1 cellular context compared by ENCODE assay signal in genomic region chr5:73160239-73160671, GRCh38.
TF ChIP-seq lines count a peak whose summit lies in the region.

No MANE protein-coding gene starts in this region.

TF ChIP-seq in GM12878, 131 proteins besides CTCF, POLR2A, EP300 and RAD21 (continued from another document):
- TF ChIP-seq NFIC (IDR thresholded peaks at IDR 0.05; ENCODE audit: low read depth, low read length), result peak; percentile 92
- TF ChIP-seq BHLHE40 (IDR thresholded peaks at IDR 0.05; ENCODE audit: borderline replicate concordance in 1 of 2, low read depth in 2 of 2, low read length in 1 of 2), result peak; percentile 37 to 67; a peak in 2 of 4 replicates
- TF ChIP-seq BCL3 (IDR thresholded peaks at IDR 0.05; ENCODE audit: borderline replicate concordance, insufficient read depth, low read depth, low read length, poor library complexity, severe bottlenecking), result no peak
- no peak for TF ChIP-seq CREM (IDR thresholded peaks at IDR 0.05; ENCODE audit: low read depth)
- TF ChIP-seq SUZ12 (IDR thresholded peaks at IDR 0.05; ENCODE audit: unreplicated experiment), result no peak
- TF ChIP-seq JUND (IDR thresholded peaks at IDR 0.05; ENCODE audit: low read depth, low read length), result no peak
- no peak for TF ChIP-seq ZNF207 (IDR thresholded peaks at IDR 0.05; ENCODE audit: borderline replicate concordance)
- peak; percentile 63 for TF ChIP-seq IKZF1 (conservative IDR thresholded peaks at IDR 0.05)
- peak; percentile 81 for TF ChIP-seq JUNB (IDR thresholded peaks at IDR 0.05)
- TF ChIP-seq PKNOX1 (IDR thresholded peaks at IDR 0.05), result peak; percentile 66
- peak; percentile 100 for TF ChIP-seq RUNX3 (IDR thresholded peaks at IDR 0.05; ENCODE audit: low read length)
- TF ChIP-seq FOS (IDR thresholded peaks at IDR 0.05; ENCODE audit: borderline replicate concordance, extremely low read depth, insufficient read length), result no peak
- TF ChIP-seq BACH1 (IDR thresholded peaks at IDR 0.05; ENCODE audit: borderline replicate concordance), result 0 out of 2 replicates have a peak, but pooled peaks have one; percentile 20
- peak; percentile 87 for TF ChIP-seq DPF2 (IDR thresholded peaks at IDR 0.05)
- TF ChIP-seq RELB (IDR thresholded peaks at IDR 0.05; ENCODE audit: low read depth), result peak; percentile 50; the same call in 1 of the 2 replicates
- TF ChIP-seq STAT1 (conservative IDR thresholded peaks at IDR 0.05), result no peak
